Comparison of ENCODE assay signal across 1 cellular context in the genomic region with DNA sequence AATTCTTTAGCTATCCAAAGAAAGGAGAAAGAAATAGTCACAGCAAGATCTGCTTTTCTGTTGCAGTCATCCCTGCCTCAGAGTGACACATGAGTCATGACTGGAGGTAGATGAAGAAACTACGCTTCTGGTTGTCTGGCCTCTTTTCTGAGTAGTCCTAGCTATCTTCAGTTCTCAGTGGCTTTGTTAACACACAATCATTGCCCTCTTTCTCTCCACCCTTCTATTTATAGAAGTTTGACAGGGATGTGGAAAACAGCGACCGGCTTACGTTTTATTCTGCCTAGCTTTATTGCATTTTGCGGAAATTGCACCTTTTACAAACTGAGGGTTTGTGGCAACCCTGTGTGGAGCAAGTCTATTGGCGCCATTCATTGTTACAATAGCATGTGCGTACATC.
TF ChIP-seq lines count a peak whose summit lies in the region.

No MANE protein-coding gene starts in this region.

TF ChIP-seq in endothelial cell of umbilical vein, 7 proteins besides CTCF, POLR2A, EP300 and RAD21 (continued from another document):
- no peak for TF ChIP-seq POLR2AphosphoS5 (IDR thresholded peaks at IDR 0.05; ENCODE audit: insufficient read depth, low read depth, low read length)
